In the genomic region with DNA sequence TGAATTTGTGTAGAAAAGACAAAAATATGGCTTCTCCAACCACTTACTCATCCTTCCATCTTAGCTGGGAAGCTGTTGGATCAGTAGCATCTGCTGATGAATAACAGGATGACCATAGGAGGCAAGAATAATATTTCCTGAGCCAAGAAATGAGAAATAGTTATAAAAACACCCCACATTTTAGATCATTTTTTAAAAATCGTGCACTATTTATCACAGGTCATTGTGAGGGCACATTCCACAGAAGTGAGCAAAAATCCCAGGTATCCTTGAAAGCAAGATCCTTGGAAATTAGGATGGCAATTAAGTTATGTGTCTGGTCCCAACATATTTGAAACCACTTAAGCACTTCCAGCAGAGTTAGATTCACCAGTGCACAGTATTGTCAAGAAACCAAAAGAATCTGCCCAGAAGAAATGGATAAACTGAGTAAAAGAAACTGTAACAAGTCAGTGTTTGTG, we compare ENCODE assay signal across 14 cellular contexts. TPM values are rescaled to one million over a fixed set of nuclear protein-coding genes. Genes with fewer than 3 reads are reported as not detected.
DNase-seq lines count a peak whose midpoint lies in the region; FAIRE-seq and TF ChIP-seq lines count a peak whose summit lies in the region.
"Had no signal": no experiment of that assay in that cellular context is flagged by ENCODE, and none has a peak within 500 bp of the region (broad histone marks: within the 10 kb centered on the region; RNA-seq: fewer than 3 reads in every experiment).

No MANE protein-coding gene starts in this region.

- no peak overlapping the region for H2AFZ ChIP-seq in astrocyte (ENCODE audit: low read depth, low read length)

- 0 to 26% (median 21%) methylated on average over 1 of the region's 1 CpG for WGBS in adrenal gland, 4 donors

- no peaks in the 10 kb centered on the region for H3K9me3 Mint-ChIP-seq in astrocyte (ENCODE audit: unreplicated experiment)
- H3K9me3 Mint-ChIP-seq: stimulated activated memory B cell treated with anti-CD40 and anti-IgM and Interleukin-4, amounts not matched to agents 10 μg/mL and 1 μg/mL and 100 μg/mL, for 72 hours had no signal

- H3K4me1 ChIP-seq in astrocyte (ENCODE audit: insufficient read depth, low read length): peaks cover 20% of the 10 kb centered on the region
- peaks cover 0 to 18% of the 10 kb centered on the region in 2 donors for H3K4me1 ChIP-seq in adrenal gland (replicated peaks in 1 of 2)
- H3K4me1 ChIP-seq: SJSA1 had no signal

- no peak overlapping the region for H3K4me3 Mint-ChIP-seq in astrocyte (ENCODE audit: unreplicated experiment)
- H3K4me3 Mint-ChIP-seq: stimulated activated memory B cell treated with anti-CD40 and anti-IgM and Interleukin-4, amounts not matched to agents 10 μg/mL and 1 μg/mL and 100 μg/mL, for 72 hours had no signal

- no peaks in the 10 kb centered on the region for H3K27me3 Mint-ChIP-seq in astrocyte (ENCODE audit: low read depth, unreplicated experiment)
- H3K27me3 Mint-ChIP-seq: stimulated activated memory B cell treated with anti-CD40 and anti-IgM and Interleukin-4, amounts not matched to agents 10 μg/mL and 1 μg/mL and 100 μg/mL, for 72 hours had no signal

- TF ChIP-seq CTCF in astrocyte (IDR thresholded peaks at IDR 0.05; ENCODE audit: insufficient read depth, low read depth, low read length) (no peak), adrenal gland (IDR thresholded peaks at IDR 0.05) (no peak)

- H3K9me3 ChIP-seq in astrocyte (ENCODE audit: insufficient read depth, low read depth, low read length) (no peaks in the 10 kb centered on the region), adrenal gland (replicated peaks in 1 of 3) (no peaks in the 10 kb centered on the region)
- H3K9me3 ChIP-seq: SJSA1 had no signal

- no peaks in the 10 kb centered on the region for H4K20me1 ChIP-seq in astrocyte (ENCODE audit: insufficient read depth, low read length)

- H3K4me1 Mint-ChIP-seq in astrocyte (ENCODE audit: low read depth, unreplicated experiment): no peaks in the 10 kb centered on the region
- H3K4me1 Mint-ChIP-seq: stimulated activated memory B cell treated with anti-CD40 and anti-IgM and Interleukin-4, amounts not matched to agents 10 μg/mL and 1 μg/mL and 100 μg/mL, for 72 hours had no signal

- peaks cover 2% of the 10 kb centered on the region for H3K36me3 Mint-ChIP-seq in astrocyte (ENCODE audit: low read depth, unreplicated experiment)
- H3K36me3 Mint-ChIP-seq: stimulated activated memory B cell treated with anti-CD40 and anti-IgM and Interleukin-4, amounts not matched to agents 10 μg/mL and 1 μg/mL and 100 μg/mL, for 72 hours had no signal

- peak overlapping the region; percentile 13 for H3K4me3 ChIP-seq in astrocyte (ENCODE audit: insufficient read depth, low read depth, low read length)
- H3K4me3 ChIP-seq in adrenal gland: peak overlapping the region in 1 of 4 donors; percentile 17
- H3K4me3 ChIP-seq: coronary artery, SJSA1 had no signal

- peak overlapping the region; percentile 70 for H3K9ac ChIP-seq in astrocyte (ENCODE audit: low read length)

- FAIRE-seq in H54 (lab: Jason Lieb, UNC): peak; percentile 96
- FAIRE-seq in astrocyte (lab: Jason Lieb, UNC): peak; percentile 76

- intact Hi-C loops in adrenal gland (cut with DNase I): no loop called here

- DNase-seq in H54 (ENCODE audit: insufficient read length, low spot score): peak; percentile 25
- DNase-seq in astrocyte (ENCODE audit: low read depth): peak; percentile 85
- peak; percentile 67 for DNase-seq in glomerular visceral epithelial cell (ENCODE audit: extremely low spot score)
- no peak for DNase-seq in substantia nigra (lab: John Stamatoyannopoulos, UW)
- no peak for DNase-seq in adrenal gland
- DNase-seq in NCI-H2196 treated with DMSO at 0.1 percent for 48 hours (lab: John Stamatoyannopoulos, UW; ENCODE audit: unreplicated experiment): no peak
- DNase-seq in KG1 (lab: John Stamatoyannopoulos, UW): no peak
- DNase-seq: activated naive CD4-positive, alpha-beta T cell treated with anti-CD3 and anti-CD28 coated beads, Interleukin-2, amount 50 U/mL, for 16 hours; H7; NCI-H2081 treated with DMSO at 0.1 percent for 48 hours; stimulated activated CD4-positive, alpha-beta T cell treated with anti-CD3 and anti-CD28 coated beads, Interleukin-4, amount 100 ng/mL, for 4 hours had no signal

- TF ChIP-seq POLR2A in H54 (IDR thresholded peaks at IDR 0.05; ENCODE audit: low read depth, low read length) (no peak), adrenal gland (IDR thresholded peaks at IDR 0.05) (no peak)

- peaks cover 18% of the 10 kb centered on the region for H3K79me2 ChIP-seq in astrocyte (ENCODE audit: insufficient read depth, low read length)

- peak overlapping the region; percentile 85 for H3K27ac ChIP-seq in astrocyte (ENCODE audit: low read depth, low read length)
- peak overlapping the region; percentile 9 for H3K27ac ChIP-seq in substantia nigra (ENCODE audit: low read depth, low read length, poor library complexity, severe bottlenecking)
- no peak overlapping the region for H3K27ac ChIP-seq in adrenal gland
- H3K27ac ChIP-seq: SJSA1 had no signal

- no peaks in the 10 kb centered on the region for H3K27me3 ChIP-seq in astrocyte (ENCODE audit: insufficient read depth, low read length)
- no peaks in the 10 kb centered on the region for H3K27me3 ChIP-seq in adrenal gland
- H3K27me3 ChIP-seq: SJSA1 had no signal

- no peak overlapping the region for H3K27ac Mint-ChIP-seq in astrocyte (ENCODE audit: unreplicated experiment)
- H3K27ac Mint-ChIP-seq: stimulated activated memory B cell treated with anti-CD40 and anti-IgM and Interleukin-4, amounts not matched to agents 10 μg/mL and 1 μg/mL and 100 μg/mL, for 72 hours had no signal

- H3K4me2 ChIP-seq in astrocyte (ENCODE audit: low read length): peak overlapping the region; percentile 76

- H3K36me3 ChIP-seq in astrocyte (ENCODE audit: insufficient read depth, low read length) (no peaks in the 10 kb centered on the region), adrenal gland (replicated peaks in 1 of 2) (no peaks in the 10 kb centered on the region)
- H3K36me3 ChIP-seq: SJSA1 had no signal

RNA-seq across cellular contexts. Expression of gene FAR2, which starts 8.4 kb away (rescaled TPM):
- total RNA-seq in astrocyte (3.3 and 3.9 TPM in 2 replicates), adrenal gland (1 to 10 TPM; 1.9 to 9.3 (median 4.5) TPM)
- 10 to 100 TPM in 1 of 3 donors, 1 to 10 TPM in 2; 5.4 to 10.3 (median 8.8) TPM for polyA plus RNA-seq in adrenal gland

Comparison
In these comparisons a context has a peak if more than half of its experiments do, and no peak if none do; other contexts are left out.
1. DNase-seq: peak in H54 (single experiment), astrocyte (single experiment) and glomerular visceral epithelial cell (single experiment); none in substantia nigra (0 of 49), adrenal gland (0 of 7), NCI-H2196 treated with DMSO at 0.1 percent for 48 hours (single experiment) and KG1 (single experiment).
2. H3K27ac ChIP-seq: peak in astrocyte (single experiment) and substantia nigra (single experiment); none in adrenal gland (0 of 5).